14 cellular contexts compared by ENCODE assay signal in the genomic region with DNA sequence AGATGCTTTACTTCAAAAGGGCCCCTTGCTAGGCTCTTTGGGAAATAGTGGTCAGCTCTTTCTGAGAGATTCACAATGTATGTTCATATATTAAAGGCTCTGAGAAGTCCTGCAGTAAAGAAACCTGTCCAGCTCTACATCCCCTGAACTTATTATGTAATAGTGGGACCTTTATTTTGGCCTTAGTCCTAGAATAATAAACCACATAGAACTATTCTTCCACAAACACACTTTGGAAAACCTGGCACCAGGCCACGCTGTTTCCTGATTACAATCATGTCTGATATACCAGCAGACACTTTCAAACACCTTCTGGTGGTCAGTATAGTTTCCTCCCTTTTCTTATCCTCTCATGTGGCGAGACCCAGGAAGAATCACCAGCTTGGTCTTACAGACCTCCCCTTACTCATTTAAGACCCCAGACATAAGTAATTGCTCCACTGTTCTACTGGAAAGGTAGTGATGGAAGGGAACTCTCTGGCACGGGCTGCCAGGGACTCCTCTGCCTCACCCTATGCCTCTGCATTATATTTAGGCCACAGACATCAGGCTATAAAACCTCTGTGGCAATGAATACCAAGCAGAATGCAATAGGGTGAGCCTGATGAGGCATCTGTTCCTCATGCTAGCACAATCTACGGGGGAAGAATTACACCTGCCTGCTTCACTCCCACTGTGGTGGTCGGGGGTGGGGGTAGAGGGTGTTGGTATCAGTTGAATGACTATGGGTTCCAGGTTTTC. TPM values are rescaled to one million over a fixed set of nuclear protein-coding genes. Genes with fewer than 3 reads are reported as not detected.
DNase-seq lines count a peak whose midpoint lies in the region; ATAC-seq and TF ChIP-seq lines count a peak whose summit lies in the region.
"Had no signal": no experiment of that assay in that cellular context is flagged by ENCODE, and none has a peak within 500 bp of the region (broad histone marks: within the 10 kb centered on the region; RNA-seq: fewer than 3 reads in every experiment).

No MANE protein-coding gene starts in this region.

- ATAC-seq in upper lobe of left lung (ENCODE audit: low FRiP score in 2 of 2) (no peak), HG03565 (IDR thresholded peaks at IDR 0.05; ENCODE audit: unreplicated experiment) (no peak), GM18505 (IDR thresholded peaks at IDR 0.05; ENCODE audit: unreplicated experiment) (no peak)
- ATAC-seq: GM23338 had no signal

- TF ChIP-seq POLR2A in upper lobe of left lung (IDR thresholded peaks at IDR 0.05) (no peak), GM18505 (IDR thresholded peaks at IDR 0.05; ENCODE audit: borderline replicate concordance, extremely low read depth, insufficient read depth, insufficient read length) (no peak)

- H3K27me3 ChIP-seq in hepatocyte (no peaks in the 10 kb centered on the region), upper lobe of left lung (no peaks in the 10 kb centered on the region)

- H3K9me3 ChIP-seq in hepatocyte (ENCODE audit: low read depth) (no peaks in the 10 kb centered on the region), upper lobe of left lung (no peaks in the 10 kb centered on the region)

- H3K4me3 ChIP-seq in hepatocyte (no peak overlapping the region), upper lobe of left lung (no peak overlapping the region)
- H3K4me3 ChIP-seq: GM23338 had no signal

- H3K4me1 ChIP-seq in hepatocyte (ENCODE audit: insufficient read depth) = no peaks in the 10 kb centered on the region
- H3K4me1 ChIP-seq in upper lobe of left lung = peaks cover 0 to 13% (median 6%) of the 10 kb centered on the region in 4 donors

- TF ChIP-seq CTCF in hepatocyte (IDR thresholded peaks at IDR 0.05; ENCODE audit: poor library complexity) = no peak
- no peak for TF ChIP-seq CTCF in upper lobe of left lung (IDR thresholded peaks at IDR 0.05)

- H4K20me1 ChIP-seq in hepatocyte (ENCODE audit: insufficient read depth, poor library complexity, severe bottlenecking) = no peaks in the 10 kb centered on the region

- H3K36me3 ChIP-seq in hepatocyte (replicated peaks; ENCODE audit: insufficient read depth, low read depth) (no peaks in the 10 kb centered on the region), upper lobe of left lung (no peaks in the 10 kb centered on the region)

- no peaks in the 10 kb centered on the region for H3K9me2 ChIP-seq in hepatocyte (replicated peaks; ENCODE audit: insufficient read depth)

- no peak for TF ChIP-seq EP300 in upper lobe of left lung (IDR thresholded peaks at IDR 0.05)

- DNase-seq in NCI-H748 (lab: John Stamatoyannopoulos, UW; ENCODE audit: unreplicated experiment) (peak; percentile 6), NCI-H748 treated with DMSO at 0.1 percent for 48 hours (lab: John Stamatoyannopoulos, UW) (no peak), astrocyte of the hippocampus (ENCODE audit: low read depth, low spot score) (peak; percentile 53), hepatocyte (ENCODE audit: low spot score) (no peak), upper lobe of left lung (peak in 1 of 2 donors; percentile 48), NCI-H345 (lab: John Stamatoyannopoulos, UW) (no peak)
- DNase-seq: ACHN; activated CD4-positive, alpha-beta T cell treated with anti-CD3 and anti-CD28 coated beads, Interleukin-2, amount 50 U/mL, for 4 hours; NCI-H1417; SW 1271 had no signal

- no peak overlapping the region for H2AFZ ChIP-seq in hepatocyte
- H2AFZ ChIP-seq: GM23338 had no signal

- WGBS in hepatocyte (ENCODE audit: low lambda C conversion rate, missing lambda C conversion rate) = 75% methylated on average over 5 of the region's 5 CpGs
- 69 to 70% methylated on average over 3 to 5 of the region's 5 CpGs for WGBS in upper lobe of left lung, 2 donors

- H3K79me2 ChIP-seq in hepatocyte = no peaks in the 10 kb centered on the region

- peak overlapping the region; percentile 76 for H3K27ac ChIP-seq in hepatocyte
- H3K27ac ChIP-seq in upper lobe of left lung = peak overlapping the region; percentile 61 to 81 (median 72)

- H3K4me2 ChIP-seq in hepatocyte = no peak overlapping the region
- H3K4me2 ChIP-seq: GM23338 had no signal

RNA-seq across cellular contexts. Expression of gene PPEF1, which starts 5.7 kb away (rescaled TPM):
- total RNA-seq in hepatocyte (0.36 and 3.1 TPM in 2 replicates), upper lobe of left lung (1 to 10 TPM in 1 of 6 donors, under 1 TPM in 3, not detected in 2; 0.20 to 6.7 (median 0.36) TPM)
- polyA plus RNA-seq in hepatocyte = 0.22 and 0.57 TPM in 2 replicates
- polyA plus RNA-seq: GM23338, keratinocyte had no signal

RNA-seq across cellular contexts. Expression of gene RS1, which starts 29.9 kb away (rescaled TPM):
- total RNA-seq in hepatocyte (0.43 TPM in 1 of 2 replicates, not detected in the other), upper lobe of left lung (1 to 10 TPM; 1.0 to 6.7 (median 4.9) TPM)
- not detected in 2 replicates for polyA plus RNA-seq in hepatocyte
- total RNA-seq: GM23338 had no signal
- polyA plus RNA-seq: GM23338, keratinocyte had no signal

Comparison
In these comparisons a context has a peak if more than half of its experiments do, and no peak if none do; other contexts are left out.
1. DNase-seq: peak in NCI-H748 (single experiment) and astrocyte of the hippocampus (single experiment); none in NCI-H748 treated with DMSO at 0.1 percent for 48 hours (single experiment), hepatocyte (single experiment) and NCI-H345 (single experiment).